In genomic region chr12:112183141-112183581, GRCh38 we compare ENCODE assay signal across 10 cellular contexts. TPM values are rescaled to one million over a fixed set of nuclear protein-coding genes. Genes with fewer than 3 reads are reported as not detected.
DNase-seq lines count a peak whose midpoint lies in the region; ATAC-seq and TF ChIP-seq lines count a peak whose summit lies in the region.
"Had no signal": no experiment of that assay in that cellular context is flagged by ENCODE, and none has a peak within 500 bp of the region (broad histone marks: within the 10 kb centered on the region; RNA-seq: fewer than 3 reads in every experiment).

No MANE protein-coding gene starts in this region.

- DNase-seq in GM10266 (ENCODE audit: extremely low spot score) = peak; percentile 83
- DNase-seq in astrocyte of the spinal cord (ENCODE audit: low read depth, low spot score) = peak; percentile 39
- DNase-seq in occipital lobe (lab: John Stamatoyannopoulos, UW) = peak; percentile 52
- DNase-seq in omental fat pad (ENCODE audit: low spot score) = no peak
- DNase-seq in NCI-H1092 (lab: John Stamatoyannopoulos, UW) = no peak
- DNase-seq in H4 (ENCODE audit: low spot score) = no peak
- DNase-seq in NCI-H1417 treated with DMSO at 0.1 percent for 48 hours (lab: John Stamatoyannopoulos, UW) = no peak
- DNase-seq: right lobe of liver, thyroid gland had no signal

- no peak for TF ChIP-seq CTCF in GM10266 (IDR thresholded peaks at IDR 0.05; ENCODE audit: control insufficient read depth, insufficient read depth, low read depth, missing control alignments)
- TF ChIP-seq CTCF in astrocyte of the spinal cord (IDR thresholded peaks at IDR 0.05; ENCODE audit: low read depth, low read length) = no peak
- no peak for TF ChIP-seq CTCF in omental fat pad (IDR thresholded peaks at IDR 0.05)

- H3K4me3 ChIP-seq in astrocyte of the spinal cord (ENCODE audit: low read depth, low read length) = no peak overlapping the region
- H3K4me3 ChIP-seq: right lobe of liver, thyroid gland had no signal

- in situ Hi-C loops in astrocyte of the spinal cord (cut with HindIII; ENCODE audit: low sequenced_read_pairs) = no loop called here

- ATAC-seq in HG02870 (IDR thresholded peaks at IDR 0.05; ENCODE audit: unreplicated experiment) = peak; percentile 62
- no peak for ATAC-seq in omental fat pad (ENCODE audit: low FRiP score)
- ATAC-seq: right lobe of liver had no signal

RNA-seq across cellular contexts. Expression of gene TRAFD1, which starts 57.8 kb away (rescaled TPM):
- 46.5 TPM for total RNA-seq in occipital lobe
- total RNA-seq in omental fat pad = 10 to 100 TPM; 25.1 to 44.3 (median 29.8) TPM
- 23.3 and 34.7 TPM in 2 replicates for total RNA-seq in H4 (2014; rRNA removed; shearing (Covaris generic))

Comparison
In these comparisons a context has a peak if more than half of its experiments do, and no peak if none do; other contexts are left out.
1. DNase-seq: peak in GM10266 (single experiment), astrocyte of the spinal cord (single experiment) and occipital lobe (single experiment); none in omental fat pad (single experiment), NCI-H1092 (single experiment), H4 (single experiment) and NCI-H1417 treated with DMSO at 0.1 percent for 48 hours (single experiment).